In the genomic region with DNA sequence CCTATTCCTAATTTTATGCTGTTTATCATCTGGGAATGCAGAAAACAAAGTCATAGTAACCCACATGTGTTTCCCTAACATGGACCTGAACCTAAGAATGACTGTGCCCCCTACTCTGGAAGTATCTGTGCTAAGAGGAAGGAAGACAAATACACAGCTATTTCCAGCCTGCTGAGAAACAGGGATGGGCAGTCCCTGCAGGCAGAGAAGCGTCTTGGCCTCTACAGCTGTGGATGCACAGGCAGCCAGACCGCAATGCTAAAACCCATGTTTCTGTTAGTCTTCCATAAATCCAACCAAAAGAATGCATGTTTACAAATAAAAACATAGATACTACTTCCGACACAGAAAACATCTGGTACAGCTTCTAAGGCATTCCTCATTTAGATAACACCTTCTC, we compare ENCODE assay signal across 10 cellular contexts. TPM values are rescaled to one million over a fixed set of nuclear protein-coding genes. Genes with fewer than 3 reads are reported as not detected.
DNase-seq lines count a peak whose midpoint lies in the region; ATAC-seq and TF ChIP-seq lines count a peak whose summit lies in the region.
"Had no signal": no experiment of that assay in that cellular context is flagged by ENCODE, and none has a peak within 500 bp of the region (broad histone marks: within the 10 kb centered on the region; RNA-seq: fewer than 3 reads in every experiment).

No MANE protein-coding gene starts in this region.

- peaks cover 0 to 6% (median 0%) of the 10 kb centered on the region in 11 experiments; a peak in 1 of 22 replicates for H4K20me1 ChIP-seq in BLaER1 treated with 17β-estradiol and CSF1 and Interleukin-3, amounts not matched to agents 10 nM and 100 nM

- DNase-seq in SJSA1 (ENCODE audit: low read depth in 1 of 2, low spot score in 2 of 2) (peak in 1 of 2 experiments; percentile 44), fibroblast of mammary gland (ENCODE audit: low read depth) (peak; percentile 67), iPS-NIHi11 (ENCODE audit: low spot score) (no peak), middle frontal gyrus (ENCODE audit: extremely low spot score, low spot score) (no peak)

- no peak overlapping the region for H2AFZ ChIP-seq in parathyroid adenoma

- H3K79me2 ChIP-seq in parathyroid adenoma = peaks cover 5% of the 10 kb centered on the region

- no peak for ATAC-seq in GM19328 (IDR thresholded peaks at IDR 0.05; ENCODE audit: unreplicated experiment)
- no peak for ATAC-seq in GM21381 (IDR thresholded peaks at IDR 0.05; ENCODE audit: unreplicated experiment)
- ATAC-seq: Panc1 had no signal

- peak overlapping the region in 1 of 11 experiments; percentile 4; a peak in 1 of 22 replicates for H3K9ac ChIP-seq in BLaER1 treated with 17β-estradiol and CSF1 and Interleukin-3, amounts not matched to agents 10 nM and 100 nM
- H3K9ac ChIP-seq in parathyroid adenoma = no peak overlapping the region

- no peaks in the 10 kb centered on the region for H3K9me3 ChIP-seq in BLaER1 treated with 17β-estradiol and CSF1 and Interleukin-3, amounts not matched to agents 10 nM and 100 nM (replicated peaks in 1 of 11)
- H3K9me3 ChIP-seq in SJSA1 (replicated peaks) = no peaks in the 10 kb centered on the region
- H3K9me3 ChIP-seq in parathyroid adenoma (ENCODE audit: control insufficient read depth, low read length) = no peaks in the 10 kb centered on the region

- peaks cover 17 to 37% (median 24%) of the 10 kb centered on the region in 10 experiments for H3K4me1 ChIP-seq in BLaER1 treated with 17β-estradiol and CSF1 and Interleukin-3, amounts not matched to agents 10 nM and 100 nM
- H3K4me1 ChIP-seq in SJSA1 (replicated peaks) (peaks cover 25% of the 10 kb centered on the region), parathyroid adenoma (peaks cover 15% of the 10 kb centered on the region)

- H3K4me3 ChIP-seq in BLaER1 treated with 17β-estradiol and CSF1 and Interleukin-3, amounts not matched to agents 10 nM and 100 nM = no peak overlapping the region
- H3K4me3 ChIP-seq in SJSA1 (no peak overlapping the region), fibroblast of mammary gland (ENCODE audit: control insufficient read depth, low read depth, low read length) (no peak overlapping the region), parathyroid adenoma (ENCODE audit: low read depth, low read length) (peak overlapping the region; percentile 23)

- TF ChIP-seq CTCF in fibroblast of mammary gland (conservative IDR thresholded peaks at IDR 0.05; ENCODE audit: control insufficient read depth, insufficient read depth, low read depth, low read length) = no peak
- no peak for TF ChIP-seq CTCF in parathyroid adenoma (IDR thresholded peaks at IDR 0.05)

- 0 out of 22 replicates have a peak, but pooled peaks cover 0 to 4% (median 0%) of the 10 kb centered on the region in 11 experiments for H3K36me3 ChIP-seq in BLaER1 treated with 17β-estradiol and CSF1 and Interleukin-3, amounts not matched to agents 10 nM and 100 nM
- H3K36me3 ChIP-seq in SJSA1 (no peaks in the 10 kb centered on the region), parathyroid adenoma (ENCODE audit: control insufficient read depth, insufficient read depth, low read length) (no peaks in the 10 kb centered on the region)

- H3K27me3 ChIP-seq in BLaER1 treated with 17β-estradiol and CSF1 and Interleukin-3, amounts not matched to agents 10 nM and 100 nM = no peaks in the 10 kb centered on the region
- H3K27me3 ChIP-seq in SJSA1 (replicated peaks) (no peaks in the 10 kb centered on the region), parathyroid adenoma (ENCODE audit: control insufficient read depth, insufficient read depth, low read length) (no peaks in the 10 kb centered on the region)

- H3K4me2 ChIP-seq in BLaER1 treated with 17β-estradiol and CSF1 and Interleukin-3, amounts not matched to agents 10 nM and 100 nM = peak overlapping the region; percentile 24 to 65 (median 51); a peak in 21 of 22 replicates
- peak overlapping the region; percentile 59 for H3K4me2 ChIP-seq in parathyroid adenoma (ENCODE audit: low read length)

- H3K27ac ChIP-seq in BLaER1 treated with 17β-estradiol and CSF1 and Interleukin-3, amounts not matched to agents 10 nM and 100 nM = peak overlapping the region in 3 of 11 experiments; percentile 7 to 37 (median 13); a peak in 2 of 22 replicates
- H3K27ac ChIP-seq in SJSA1 (peak overlapping the region; percentile 32), parathyroid adenoma (peak overlapping the region; percentile 76)
- H3K27ac ChIP-seq: HL-60 had no signal

RNA-seq across cellular contexts. Expression of gene DUSP16, which starts 56.1 kb away (rescaled TPM):
- 10.5 and 12.3 TPM in 2 replicates for total RNA-seq in SJSA1 (2014; rRNA removed; shearing (Covaris generic))
